ENCODE assay signal across 1 cellular context in the genomic region with DNA sequence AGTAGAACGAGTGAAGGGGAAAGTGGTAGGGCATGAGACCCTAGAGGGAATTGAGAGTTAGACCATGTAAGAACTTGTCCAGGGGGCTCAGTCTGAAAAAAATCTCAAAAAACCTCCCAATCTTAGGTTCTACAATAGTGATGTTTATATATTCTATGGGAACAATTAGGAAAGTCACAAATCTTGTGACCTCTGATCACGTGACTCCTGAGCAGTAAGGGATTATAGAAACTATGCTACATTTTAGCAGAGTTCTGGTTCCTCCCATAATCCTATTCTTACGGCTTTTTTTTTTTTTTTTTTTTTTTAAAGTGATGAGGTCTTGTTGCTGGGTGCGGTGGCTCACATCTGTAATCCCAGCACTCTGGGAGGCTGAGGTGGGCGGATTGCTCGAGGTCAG.
A peak's percentile ranks its signal among the peaks of the same experiment; 100 is the strongest.
TF ChIP-seq lines count a peak whose summit lies in the region.

No MANE protein-coding gene starts in this region.

TF ChIP-seq in IMR-90, 13 proteins besides CTCF, POLR2A, EP300 and RAD21:
- TF ChIP-seq, protein P1, sequence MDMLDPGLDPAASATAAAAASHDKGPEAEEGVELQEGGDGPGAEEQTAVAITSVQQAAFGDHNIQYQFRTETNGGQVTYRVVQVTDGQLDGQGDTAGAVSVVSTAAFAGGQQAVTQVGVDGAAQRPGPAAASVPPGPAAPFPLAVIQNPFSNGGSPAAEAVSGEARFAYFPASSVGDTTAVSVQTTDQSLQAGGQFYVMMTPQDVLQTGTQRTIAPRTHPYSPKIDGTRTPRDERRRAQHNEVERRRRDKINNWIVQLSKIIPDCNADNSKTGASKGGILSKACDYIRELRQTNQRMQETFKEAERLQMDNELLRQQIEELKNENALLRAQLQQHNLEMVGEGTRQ (IDR thresholded peaks at IDR 0.05; ENCODE audit: low read depth, low read length) = peak; percentile 9; the same call in 1 of the 2 replicates
- TF ChIP-seq NFE2L2 (IDR thresholded peaks at IDR 0.05; ENCODE audit: low read depth, low read length) = no peak
